ENCODE assay signal across 1 cellular context in genomic region chr6:44022296-44022661, GRCh38.
TF ChIP-seq lines count a peak whose summit lies in the region.

No MANE protein-coding gene starts in this region.

TF ChIP-seq in HCT116, 20 proteins besides CTCF, POLR2A, EP300 and RAD21 (continued from another document):
- no peak for TF ChIP-seq POLR2AphosphoS5 (IDR thresholded peaks at IDR 0.05; ENCODE audit: low read depth, low read length)
- no peak for TF ChIP-seq FOSL1 (IDR thresholded peaks at IDR 0.05; ENCODE audit: low read depth)
- no peak for TF ChIP-seq ZFX (IDR thresholded peaks at IDR 0.05)
- no peak for TF ChIP-seq SRF (IDR thresholded peaks at IDR 0.05; ENCODE audit: low read depth)
- TF ChIP-seq JUND (IDR thresholded peaks at IDR 0.05): no peak
- no peak for TF ChIP-seq MAX (IDR thresholded peaks at IDR 0.05)
- no peak for TF ChIP-seq YY1 (IDR thresholded peaks at IDR 0.05; ENCODE audit: extremely low read depth, insufficient replicate concordance, low read depth, low read length)
- TF ChIP-seq, protein P1, sequence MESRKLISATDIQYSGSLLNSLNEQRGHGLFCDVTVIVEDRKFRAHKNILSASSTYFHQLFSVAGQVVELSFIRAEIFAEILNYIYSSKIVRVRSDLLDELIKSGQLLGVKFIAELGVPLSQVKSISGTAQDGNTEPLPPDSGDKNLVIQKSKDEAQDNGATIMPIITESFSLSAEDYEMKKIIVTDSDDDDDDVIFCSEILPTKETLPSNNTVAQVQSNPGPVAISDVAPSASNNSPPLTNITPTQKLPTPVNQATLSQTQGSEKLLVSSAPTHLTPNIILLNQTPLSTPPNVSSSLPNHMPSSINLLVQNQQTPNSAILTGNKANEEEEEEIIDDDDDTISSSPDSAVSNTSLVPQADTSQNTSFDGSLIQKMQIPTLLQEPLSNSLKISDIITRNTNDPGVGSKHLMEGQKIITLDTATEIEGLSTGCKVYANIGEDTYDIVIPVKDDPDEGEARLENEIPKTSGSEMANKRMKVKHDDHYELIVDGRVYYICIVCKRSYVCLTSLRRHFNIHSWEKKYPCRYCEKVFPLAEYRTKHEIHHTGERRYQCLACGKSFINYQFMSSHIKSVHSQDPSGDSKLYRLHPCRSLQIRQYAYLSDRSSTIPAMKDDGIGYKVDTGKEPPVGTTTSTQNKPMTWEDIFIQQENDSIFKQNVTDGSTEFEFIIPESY (IDR thresholded peaks at IDR 0.05; ENCODE audit: extremely low read depth, insufficient replicate concordance, low read length): no peak
